ENCODE assay signal across 24 cellular contexts in genomic region chr6:41640436-41640835, GRCh38. TPM values are rescaled to one million over a fixed set of nuclear protein-coding genes. Genes with fewer than 3 reads are reported as not detected.
DNase-seq lines count a peak whose midpoint lies in the region; ATAC-seq and TF ChIP-seq lines count a peak whose summit lies in the region.
"Had no signal": no experiment of that assay in that cellular context is flagged by ENCODE, and none has a peak within 500 bp of the region (broad histone marks: within the 10 kb centered on the region; RNA-seq: fewer than 3 reads in every experiment).

No MANE protein-coding gene starts in this region.

- H3K79me1 ChIP-seq in mesenchymal stem cell (replicated peaks; ENCODE audit: low read length, poor library complexity, severe bottlenecking), result peaks cover 8% of the 10 kb centered on the region

- H3K9ac ChIP-seq in Loucy (ENCODE audit: low read depth, low read length, poor library complexity, severe bottlenecking) (peak overlapping the region; percentile 96), mesenchymal stem cell (ENCODE audit: low read length) (no peak overlapping the region)
- H3K9ac ChIP-seq: GM23248 had no signal

- no peaks in the 10 kb centered on the region for H3K9me2 ChIP-seq in Loucy (replicated peaks; ENCODE audit: low read depth, low read length)

- no peak overlapping the region for H3K4me3 Mint-ChIP-seq in activated T-helper 2 cell treated with anti-CD3 and anti-CD28 coated beads, Interferon-gamma antibody, Interleukin-2, Interleukin-4, amounts not matched to agents 10 μg/mL and 5 μg/mL and 100 μg/mL, durations not matched to agents 14 hours and 24 hours and 36 hours (ENCODE audit: low read depth)
- H3K4me3 Mint-ChIP-seq: activated naive CD4-positive, alpha-beta T cell treated with anti-CD3 and anti-CD28 coated beads, Interleukin-2, amount 10 ng/mL, durations not matched to agents 7 days and 5 days; stimulated activated naive CD8-positive, alpha-beta T cell treated with anti-CD3 and anti-CD28 coated beads, Interleukin-15, amount 100 ng/mL, for 72 hours had no signal

- H3K36me3 Mint-ChIP-seq in activated T-helper 2 cell treated with anti-CD3 and anti-CD28 coated beads, Interferon-gamma antibody, Interleukin-2, Interleukin-4, amounts not matched to agents 10 μg/mL and 5 μg/mL and 100 μg/mL, durations not matched to agents 14 hours and 24 hours and 36 hours (ENCODE audit: low read depth), result no peaks in the 10 kb centered on the region
- H3K36me3 Mint-ChIP-seq: activated naive CD4-positive, alpha-beta T cell treated with anti-CD3 and anti-CD28 coated beads, Interleukin-2, amount 10 ng/mL, durations not matched to agents 7 days and 5 days had no signal

- no peak overlapping the region for H3K14ac ChIP-seq in mesenchymal stem cell (ENCODE audit: low read length in 2 of 2)

- H3K27me3 Mint-ChIP-seq in activated T-helper 2 cell treated with anti-CD3 and anti-CD28 coated beads, Interferon-gamma antibody, Interleukin-2, Interleukin-4, amounts not matched to agents 10 μg/mL and 5 μg/mL and 100 μg/mL, durations not matched to agents 14 hours and 24 hours and 36 hours (ENCODE audit: low read depth), result peaks cover 58% of the 10 kb centered on the region

- no peak overlapping the region for H2BK5ac ChIP-seq in mesenchymal stem cell (ENCODE audit: low read depth, low read length, poor library complexity, severe bottlenecking)

- TF ChIP-seq CTCF in Loucy (conservative IDR thresholded peaks at IDR 0.05; ENCODE audit: low read length), result no peak
- TF ChIP-seq CTCF in sigmoid colon (IDR thresholded peaks at IDR 0.05), result no peak
- TF ChIP-seq CTCF in right atrium auricular region (IDR thresholded peaks at IDR 0.05), result no peak

- H2AFZ ChIP-seq in Loucy (ENCODE audit: low read length), result no peak overlapping the region
- no peak overlapping the region for H2AFZ ChIP-seq in mesenchymal stem cell (ENCODE audit: low read depth, low read length)
- H2AFZ ChIP-seq: GM23248 had no signal

- H2BK12ac ChIP-seq in mesenchymal stem cell (ENCODE audit: low read length in 2 of 2), result no peak overlapping the region

- H2AK5ac ChIP-seq in mesenchymal stem cell (ENCODE audit: low read length, severe bottlenecking), result no peak overlapping the region

- H3K9me3 Mint-ChIP-seq in activated T-helper 2 cell treated with anti-CD3 and anti-CD28 coated beads, Interferon-gamma antibody, Interleukin-2, Interleukin-4, amounts not matched to agents 10 μg/mL and 5 μg/mL and 100 μg/mL, durations not matched to agents 14 hours and 24 hours and 36 hours, result no peaks in the 10 kb centered on the region
- H3K9me3 Mint-ChIP-seq: activated naive CD4-positive, alpha-beta T cell treated with anti-CD3 and anti-CD28 coated beads, Interleukin-2, amount 10 ng/mL, durations not matched to agents 7 days and 5 days; stimulated activated naive CD8-positive, alpha-beta T cell treated with anti-CD3 and anti-CD28 coated beads, Interleukin-15, amount 100 ng/mL, for 72 hours had no signal

- peaks cover 84% of the 10 kb centered on the region for H3K4me1 ChIP-seq in Loucy (ENCODE audit: insufficient read depth, low read length, poor library complexity, severe bottlenecking)
- H3K4me1 ChIP-seq in mesenchymal stem cell (ENCODE audit: control insufficient read depth, insufficient read depth, low read depth, low read length), result peaks cover 61% of the 10 kb centered on the region
- peaks cover 0 to 29% (median 25%) of the 10 kb centered on the region in 4 donors for H3K4me1 ChIP-seq in sigmoid colon
- peaks cover 0 to 30% of the 10 kb centered on the region in 2 donors for H3K4me1 ChIP-seq in right atrium auricular region

- H3K27ac ChIP-seq in mesenchymal stem cell (ENCODE audit: low read length, poor library complexity, severe bottlenecking), result peak overlapping the region; percentile 7
- no peak overlapping the region for H3K27ac ChIP-seq in sigmoid colon
- no peak overlapping the region for H3K27ac ChIP-seq in right atrium auricular region
- H3K27ac ChIP-seq: body of pancreas, GM23248, pancreas, VCaP had no signal

- TF ChIP-seq POLR2A in sigmoid colon (IDR thresholded peaks at IDR 0.05), result no peak

- H3K4me2 ChIP-seq in Loucy (ENCODE audit: low read depth, low read length, poor library complexity, severe bottlenecking), result peak overlapping the region; percentile 92
- peak overlapping the region; percentile 1 for H3K4me2 ChIP-seq in mesenchymal stem cell (ENCODE audit: low read length, poor library complexity, severe bottlenecking)

- no peak overlapping the region for H3K27ac Mint-ChIP-seq in activated T-helper 2 cell treated with anti-CD3 and anti-CD28 coated beads, Interferon-gamma antibody, Interleukin-2, Interleukin-4, amounts not matched to agents 10 μg/mL and 5 μg/mL and 100 μg/mL, durations not matched to agents 14 hours and 24 hours and 36 hours
- H3K27ac Mint-ChIP-seq: activated naive CD4-positive, alpha-beta T cell treated with anti-CD3 and anti-CD28 coated beads, Interleukin-2, amount 10 ng/mL, durations not matched to agents 7 days and 5 days; stimulated activated naive CD8-positive, alpha-beta T cell treated with anti-CD3 and anti-CD28 coated beads, Interleukin-15, amount 100 ng/mL, for 72 hours had no signal

- 77% methylated on average over 7 of the region's 7 CpGs for WGBS in mesenchymal stem cell
- 93 to 96% methylated on average over 7 of the region's 7 CpGs for WGBS in sigmoid colon, 2 donors

- peaks cover 85% of the 10 kb centered on the region for H3K79me2 ChIP-seq in Loucy (ENCODE audit: insufficient read depth, low read length)

- H3K4me1 Mint-ChIP-seq in activated T-helper 2 cell treated with anti-CD3 and anti-CD28 coated beads, Interferon-gamma antibody, Interleukin-2, Interleukin-4, amounts not matched to agents 10 μg/mL and 5 μg/mL and 100 μg/mL, durations not matched to agents 14 hours and 24 hours and 36 hours (ENCODE audit: low read depth), result no peaks in the 10 kb centered on the region

- no peak for ATAC-seq in GM19463 (IDR thresholded peaks at IDR 0.05; ENCODE audit: unreplicated experiment)
- ATAC-seq: body of pancreas; pancreas; stimulated activated naive CD8-positive, alpha-beta T cell treated with anti-CD3 and anti-CD28 coated beads, Interleukin-15, amount 100 ng/mL, for 72 hours had no signal

- H3K4me3 ChIP-seq in Loucy (ENCODE audit: low read length, poor library complexity, severe bottlenecking) (peak overlapping the region; percentile 92), mesenchymal stem cell (ENCODE audit: insufficient read depth in 1 of 2, low read depth in 1 of 2, low read length in 2 of 2) (no peak overlapping the region), sigmoid colon (no peak overlapping the region), right atrium auricular region (no peak overlapping the region)
- H3K4me3 ChIP-seq: body of pancreas, GM23248, pancreas, skin epidermis had no signal

- intact Hi-C loops in sigmoid colon (cut with DNase I), result no loop called here
- intact Hi-C loops in activated T-helper 2 cell treated with anti-CD3 and anti-CD28 coated beads, Interferon-gamma antibody, Interleukin-2, Interleukin-4, amounts not matched to agents 10 μg/mL and 5 μg/mL and 100 μg/mL, durations not matched to agents 14 hours and 24 hours and 36 hours (cut with micrococcal nuclease), result no loop called here

- TF ChIP-seq EP300 in sigmoid colon (IDR thresholded peaks at IDR 0.05), result no peak

- no peak overlapping the region for H2BK120ac ChIP-seq in mesenchymal stem cell (ENCODE audit: low read depth, low read length)

- H3K4ac ChIP-seq in mesenchymal stem cell (ENCODE audit: low read depth in 1 of 2, low read length in 2 of 2), result no peak overlapping the region

- H2BK15ac ChIP-seq in mesenchymal stem cell (ENCODE audit: low read depth, poor library complexity, severe bottlenecking), result no peak overlapping the region

- H3K27me3 ChIP-seq in Loucy (ENCODE audit: insufficient read depth, low read length, poor library complexity, severe bottlenecking) (no peaks in the 10 kb centered on the region), mesenchymal stem cell (ENCODE audit: control insufficient read depth in 1 of 2, insufficient read depth in 1 of 2, low read length in 2 of 2) (peaks cover 0 to 84% of the 10 kb centered on the region in 2 experiments), sigmoid colon (peaks cover 23 to 52% (median 39%) of the 10 kb centered on the region in 3 donors), right atrium auricular region (peaks cover 4 to 8% of the 10 kb centered on the region in 2 donors)

- DNase-seq in astrocyte of the hippocampus (ENCODE audit: low read depth, low spot score) (peak; percentile 88), mesenchymal stem cell (no peak), sigmoid colon (peak; percentile 55), SIG-M5 treated with dmso at 0.1 percent for 504 hours (lab: John Stamatoyannopoulos, UW; ENCODE audit: unreplicated experiment) (no peak), right atrium auricular region (ENCODE audit: low spot score) (no peak)
- DNase-seq in activated T-helper 2 cell treated with anti-CD3 and anti-CD28 coated beads, Interferon-gamma antibody, Interleukin-2, Interleukin-4, amounts not matched to agents 10 μg/mL and 5 μg/mL and 100 μg/mL, durations not matched to agents 14 hours and 24 hours and 36 hours (ENCODE audit: low spot score), result no peak
- DNase-seq: activated CD4-positive, alpha-beta T cell treated with anti-CD3 and anti-CD28 coated beads, Interleukin-2, amount 50 U/mL, for 4 hours; activated naive CD4-positive, alpha-beta T cell treated with anti-CD3 and anti-CD28 coated beads, Interleukin-2, amount 10 ng/mL, durations not matched to agents 7 days and 5 days; activated T-cell treated with anti-CD3 and anti-CD28 coated beads, Interleukin-2, amount 50 U/mL, for 1 hour; body of pancreas; Caco-2; foreskin fibroblast; GM23248; NCI-H1417; NCI-H526; pancreas; SHP77; stimulated activated CD4-positive, alpha-beta T cell treated with anti-CD3 and anti-CD28 coated beads, Interleukin-2, amount 100 ng/mL, for 48 hours; stimulated activated naive CD8-positive, alpha-beta T cell treated with anti-CD3 and anti-CD28 coated beads, Interleukin-15, amount 100 ng/mL, for 72 hours had no signal

- no peak overlapping the region for H3K23ac ChIP-seq in mesenchymal stem cell (ENCODE audit: low read length in 2 of 2)

- H3K36me3 ChIP-seq in Loucy (ENCODE audit: insufficient read depth, low read length), result no peaks in the 10 kb centered on the region
- H3K36me3 ChIP-seq in mesenchymal stem cell (ENCODE audit: control insufficient read depth in 1 of 2, insufficient read depth in 2 of 2, low read depth in 1 of 2, low read length in 2 of 2), result peaks cover 0 to 20% of the 10 kb centered on the region in 2 experiments
- no peaks in the 10 kb centered on the region for H3K36me3 ChIP-seq in sigmoid colon
- H3K36me3 ChIP-seq in right atrium auricular region, result no peaks in the 10 kb centered on the region
- H3K36me3 ChIP-seq: pancreas had no signal

- H4K20me1 ChIP-seq in Loucy (ENCODE audit: insufficient read depth, low read length, poor library complexity, severe bottlenecking), result peaks cover 10% of the 10 kb centered on the region

- H3F3A ChIP-seq in Loucy (ENCODE audit: low read depth), result no peaks in the 10 kb centered on the region

- no peaks in the 10 kb centered on the region for H3K9me3 ChIP-seq in Loucy (ENCODE audit: insufficient read depth, low read depth, low read length)
- H3K9me3 ChIP-seq in mesenchymal stem cell (ENCODE audit: control insufficient read depth, low read length), result no peaks in the 10 kb centered on the region
- no peaks in the 10 kb centered on the region for H3K9me3 ChIP-seq in sigmoid colon
- H3K9me3 ChIP-seq in right atrium auricular region, result no peaks in the 10 kb centered on the region
- H3K9me3 ChIP-seq: body of pancreas, Caco-2, pancreas had no signal

- H4K8ac ChIP-seq in mesenchymal stem cell (ENCODE audit: low read length), result no peak overlapping the region

- peak overlapping the region; percentile 34 to 37 for H3K18ac ChIP-seq in mesenchymal stem cell (ENCODE audit: low read depth in 1 of 2, low read length in 2 of 2)

- H4K91ac ChIP-seq in mesenchymal stem cell (ENCODE audit: low read length), result no peak overlapping the region

RNA-seq across cellular contexts. Expression of gene MDFI, which starts 2.2 kb away (rescaled TPM):
- polyA plus RNA-seq in mesenchymal stem cell (2013, experiment 1 of 2), result 48.8 TPM
- 49.1 TPM for polyA plus RNA-seq in mesenchymal stem cell (2013, experiment 2 of 2)
- total RNA-seq in sigmoid colon, result 1 to 10 TPM; 2.9 to 8.6 (median 5.1) TPM
- polyA plus RNA-seq in sigmoid colon, result 1 to 10 TPM in 2 of 3 donors, under 1 TPM in 1; 0.69 to 7.7 (median 4.2) TPM
- not detected in 2 replicates for total RNA-seq in activated T-helper 2 cell treated with anti-CD3 and anti-CD28 coated beads, Interferon-gamma antibody, Interleukin-2, Interleukin-4, amounts not matched to agents 10 μg/mL and 5 μg/mL and 100 μg/mL, durations not matched to agents 14 hours and 24 hours and 36 hours
- total RNA-seq in right atrium auricular region, result 10 to 100 TPM in 1 of 2 donors, 1 to 10 TPM in 1; 1.5 to 12.3 TPM
- total RNA-seq: Caco-2; GM23248; T-helper 1 cell treated with Interleukin-12 subunit alpha and Interleukin-12 subunit beta and Interleukin-4 antibody, amounts not matched to agents 30 ng/mL and 1 ng/mL, for 36 hours had no signal
- polyA plus RNA-seq: GM23248 had no signal

Comparison
In these comparisons a context has a peak if more than half of its experiments do, and no peak if none do; other contexts are left out.
1. DNase-seq: peak in astrocyte of the hippocampus (single experiment) and sigmoid colon (single experiment); none in mesenchymal stem cell (single experiment), SIG-M5 treated with dmso at 0.1 percent for 504 hours (single experiment), activated T-helper 2 cell treated with anti-CD3 and anti-CD28 coated beads, Interferon-gamma antibody, Interleukin-2, Interleukin-4, amounts not matched to agents 10 μg/mL and 5 μg/mL and 100 μg/mL, durations not matched to agents 14 hours and 24 hours and 36 hours (single experiment) and right atrium auricular region (single experiment).